Comparison of ENCODE assay signal across 12 cellular contexts in genomic region chr7:37410305-37411209, GRCh38. TPM values are rescaled to one million over a fixed set of nuclear protein-coding genes. Genes with fewer than 3 reads are reported as not detected.
DNase-seq lines count a peak whose midpoint lies in the region; ATAC-seq and TF ChIP-seq lines count a peak whose summit lies in the region.
"Had no signal": no experiment of that assay in that cellular context is flagged by ENCODE, and none has a peak within 500 bp of the region (broad histone marks: within the 10 kb centered on the region; RNA-seq: fewer than 3 reads in every experiment).

No MANE protein-coding gene starts in this region.

- no peaks in the 10 kb centered on the region for H3K9me3 ChIP-seq in tibial nerve
- H3K9me3 ChIP-seq in smooth muscle cell (replicated peaks; ENCODE audit: low read depth): no peaks in the 10 kb centered on the region

- H3K36me3 ChIP-seq in tibial nerve (peaks cover 0 to 4% (median 0%) of the 10 kb centered on the region in 3 donors), smooth muscle cell (ENCODE audit: low read depth) (no peaks in the 10 kb centered on the region)

- TF ChIP-seq POLR2A in tibial nerve (IDR thresholded peaks at IDR 0.05): no peak

- no peak overlapping the region for H3K9ac ChIP-seq in smooth muscle cell (ENCODE audit: low read depth)

- H3K9me3 Mint-ChIP-seq in stimulated activated naive CD8-positive, alpha-beta T cell treated with anti-CD3 and anti-CD28 coated beads, Interleukin-15, Interleukin-2, amounts not matched to agents 100 ng/mL and 50 ng/mL, for 24 hours: peaks cover 4% of the 10 kb centered on the region
- no peaks in the 10 kb centered on the region for H3K9me3 Mint-ChIP-seq in endothelial cell (ENCODE audit: unreplicated experiment)

- H3F3A ChIP-seq in smooth muscle cell (ENCODE audit: low read depth): no peaks in the 10 kb centered on the region

- DNase-seq in stimulated activated naive CD8-positive, alpha-beta T cell treated with anti-CD3 and anti-CD28 coated beads, Interleukin-15, Interleukin-2, amounts not matched to agents 100 U/mL and 50 U/mL, for 24 hours: no peak
- DNase-seq in SKM-1 (lab: John Stamatoyannopoulos, UW; ENCODE audit: unreplicated experiment) (peak; percentile 31), endothelial cell (ENCODE audit: low spot score) (no peak), tibial nerve (ENCODE audit: low spot score in 2 of 2) (no peak), putamen (ENCODE audit: low spot score) (no peak), smooth muscle cell (lab: John Stamatoyannopoulos, UW; ENCODE audit: unreplicated experiment) (no peak), HK-2 (ENCODE audit: unreplicated experiment) (no peak)
- DNase-seq: effector CD8-positive, alpha-beta T cell; NCI-H146; nucleus accumbens had no signal

- no peaks in the 10 kb centered on the region for H4K20me1 ChIP-seq in smooth muscle cell (ENCODE audit: low read depth)

- no peak for ATAC-seq in stimulated activated naive CD8-positive, alpha-beta T cell treated with anti-CD3 and anti-CD28 coated beads, Interleukin-15, Interleukin-2, amounts not matched to agents 100 U/mL and 50 U/mL, for 24 hours

- H2AFZ ChIP-seq in smooth muscle cell (ENCODE audit: low read depth): no peak overlapping the region

- TF ChIP-seq CTCF in endothelial cell (IDR thresholded peaks at IDR 0.05; ENCODE audit: unreplicated experiment): no peak
- TF ChIP-seq CTCF in tibial nerve (IDR thresholded peaks at IDR 0.05): no peak
- no peak for TF ChIP-seq CTCF in smooth muscle cell (IDR thresholded peaks at IDR 0.05; ENCODE audit: borderline replicate concordance, insufficient read depth, poor library complexity, severe bottlenecking)

- peaks cover 16% of the 10 kb centered on the region for H3K36me3 Mint-ChIP-seq in stimulated activated naive CD8-positive, alpha-beta T cell treated with anti-CD3 and anti-CD28 coated beads, Interleukin-15, Interleukin-2, amounts not matched to agents 100 ng/mL and 50 ng/mL, for 24 hours (ENCODE audit: low read depth)
- H3K36me3 Mint-ChIP-seq in endothelial cell (ENCODE audit: low read depth, unreplicated experiment): peaks cover 20% of the 10 kb centered on the region

- peaks cover 3% of the 10 kb centered on the region for H3K79me2 ChIP-seq in smooth muscle cell (ENCODE audit: low read depth)

- H3K4me1 ChIP-seq in tibial nerve (peaks cover 0 to 58% (median 23%) of the 10 kb centered on the region in 4 donors), smooth muscle cell (ENCODE audit: low read depth) (no peaks in the 10 kb centered on the region)

- H3K4me2 ChIP-seq in smooth muscle cell: no peak overlapping the region

- 27 to 42% methylated on average over 1 of the region's 1 CpG for WGBS in tibial nerve, 2 donors
- WGBS in smooth muscle cell (ENCODE audit: low lambda C conversion rate): 50% methylated on average over 1 of the region's 1 CpG

- TF ChIP-seq EP300 in tibial nerve (IDR thresholded peaks at IDR 0.05): no peak

- H3K27me3 Mint-ChIP-seq in stimulated activated naive CD8-positive, alpha-beta T cell treated with anti-CD3 and anti-CD28 coated beads, Interleukin-15, Interleukin-2, amounts not matched to agents 100 ng/mL and 50 ng/mL, for 24 hours: no peaks in the 10 kb centered on the region
- H3K27me3 Mint-ChIP-seq in endothelial cell (ENCODE audit: unreplicated experiment): peaks cover 2% of the 10 kb centered on the region

- H3K27ac ChIP-seq in tibial nerve (peak overlapping the region in 2 of 4 donors; percentile 32 to 58), smooth muscle cell (ENCODE audit: low read depth) (no peak overlapping the region)
- H3K27ac ChIP-seq: SK-N-MC had no signal

- H3K27ac Mint-ChIP-seq in stimulated activated naive CD8-positive, alpha-beta T cell treated with anti-CD3 and anti-CD28 coated beads, Interleukin-15, Interleukin-2, amounts not matched to agents 100 ng/mL and 50 ng/mL, for 24 hours: peak overlapping the region; percentile 90
- peak overlapping the region; percentile 50 for H3K27ac Mint-ChIP-seq in endothelial cell (ENCODE audit: unreplicated experiment)

- no peak overlapping the region for H3K4me3 ChIP-seq in tibial nerve
- H3K4me3 ChIP-seq in smooth muscle cell: no peak overlapping the region
- H3K4me3 ChIP-seq: SK-N-MC had no signal

- peak overlapping the region; percentile 20 for H3K4me3 Mint-ChIP-seq in stimulated activated naive CD8-positive, alpha-beta T cell treated with anti-CD3 and anti-CD28 coated beads, Interleukin-15, Interleukin-2, amounts not matched to agents 100 ng/mL and 50 ng/mL, for 24 hours
- no peak overlapping the region for H3K4me3 Mint-ChIP-seq in endothelial cell (ENCODE audit: unreplicated experiment)

- H3K27me3 ChIP-seq in tibial nerve (no peaks in the 10 kb centered on the region), smooth muscle cell (ENCODE audit: low read depth) (no peaks in the 10 kb centered on the region)

- peaks cover 80% of the 10 kb centered on the region for H3K4me1 Mint-ChIP-seq in stimulated activated naive CD8-positive, alpha-beta T cell treated with anti-CD3 and anti-CD28 coated beads, Interleukin-15, Interleukin-2, amounts not matched to agents 100 ng/mL and 50 ng/mL, for 24 hours (ENCODE audit: low read depth)
- peaks cover 57% of the 10 kb centered on the region for H3K4me1 Mint-ChIP-seq in endothelial cell (ENCODE audit: unreplicated experiment)

RNA-seq across cellular contexts. Expression of gene ELMO1, which starts 38.1 kb away (rescaled TPM):
- total RNA-seq in endothelial cell (ENCODE audit: unreplicated experiment) (151 TPM), tibial nerve (100 to 1,000 TPM; 196 to 328 (median 268) TPM), smooth muscle cell (24.0 and 36.0 TPM in 2 replicates)
- polyA plus RNA-seq in smooth muscle cell: 8.2 and 15.7 TPM in 2 replicates
